In genomic region chr4:27692098-27692679, GRCh38 we compare ENCODE assay signal across 8 cellular contexts.
DNase-seq lines count a peak whose midpoint lies in the region; ATAC-seq and TF ChIP-seq lines count a peak whose summit lies in the region.

No MANE protein-coding gene starts in this region.

- no peak overlapping the region for H2BK5ac ChIP-seq in trophoblast cell (ENCODE audit: low read depth, low read length, poor library complexity)

- H3K27ac ChIP-seq in trophoblast cell (ENCODE audit: low read depth, low read length) = no peak overlapping the region
- no peak overlapping the region for H3K27ac ChIP-seq in osteoblast (ENCODE audit: low read depth, low read length)

- H4K8ac ChIP-seq in trophoblast cell (ENCODE audit: low read depth, low read length) = no peak overlapping the region

- H3K4me1 ChIP-seq in trophoblast cell (ENCODE audit: control insufficient read depth in 1 of 2, insufficient read depth in 2 of 2, low read length in 2 of 2) = no peaks in the 10 kb centered on the region
- no peaks in the 10 kb centered on the region for H3K4me1 ChIP-seq in osteoblast (ENCODE audit: insufficient read depth, low read length)

- H3K4me3 ChIP-seq in trophoblast cell (ENCODE audit: low read depth, low read length) = no peak overlapping the region
- no peak overlapping the region for H3K4me3 ChIP-seq in osteoblast (ENCODE audit: insufficient read depth, low read length)

- H3K4ac ChIP-seq in trophoblast cell (ENCODE audit: low read depth, low read length) = no peak overlapping the region

- no peaks in the 10 kb centered on the region for H3K9me3 ChIP-seq in trophoblast cell (ENCODE audit: insufficient read depth, low read depth, low read length)
- no peaks in the 10 kb centered on the region for H3K9me3 ChIP-seq in osteoblast (ENCODE audit: low read depth, low read length)

- H4K91ac ChIP-seq in trophoblast cell (ENCODE audit: low read depth, low read length) = no peak overlapping the region

- H3K79me1 ChIP-seq in trophoblast cell (ENCODE audit: low read length) = no peaks in the 10 kb centered on the region

- DNase-seq in AG09319 (ENCODE audit: extremely low read depth, low read depth) (peak; percentile 5), NCI-H2029 (lab: John Stamatoyannopoulos, UW) (peak; percentile 36), cerebellar cortex (ENCODE audit: low spot score) (peak; percentile 7), trophoblast cell (peak; percentile 64 to 86), osteoblast (ENCODE audit: insufficient read length, low spot score, missing footprints) (no peak)
- DNase-seq in activated CD8-positive, alpha-beta memory T cell treated with anti-CD3 and anti-CD28 coated beads, Interleukin-2, amount 50 U/mL, for 4 hours = no peak

- H3K27me3 ChIP-seq in trophoblast cell (ENCODE audit: insufficient read depth, low read length) (no peaks in the 10 kb centered on the region), osteoblast (ENCODE audit: insufficient read depth, low read length) (no peaks in the 10 kb centered on the region)

- H3K79me2 ChIP-seq in trophoblast cell (ENCODE audit: control insufficient read depth, insufficient read depth, low read length, poor library complexity) (no peaks in the 10 kb centered on the region), osteoblast (ENCODE audit: insufficient read depth, low read length) (no peaks in the 10 kb centered on the region)

- TF ChIP-seq CTCF in AG09319 (IDR thresholded peaks at IDR 0.05; ENCODE audit: low read depth, low read length) (peak; percentile 45), osteoblast (IDR thresholded peaks at IDR 0.05; ENCODE audit: extremely low read depth, low read depth, low read length) (no peak)

- no peak overlapping the region for H3K23ac ChIP-seq in trophoblast cell (ENCODE audit: low read length)

- peak; percentile 87 for ATAC-seq in GM18508 (IDR thresholded peaks at IDR 0.05; ENCODE audit: insufficient read depth, unreplicated experiment)
- ATAC-seq in HG02970 (IDR thresholded peaks at IDR 0.05; ENCODE audit: low FRiP score, unreplicated experiment) = peak; percentile 88

- no CpG with 5 or more reads among the region's 7 CpGs for WGBS in trophoblast cell (ENCODE audit: extremely low coverage, insufficient coverage, insufficient read length)

- H3K18ac ChIP-seq in trophoblast cell (ENCODE audit: low read length) = no peak overlapping the region

- H2BK12ac ChIP-seq in trophoblast cell (ENCODE audit: low read length) = no peak overlapping the region

- no peak overlapping the region for H3K14ac ChIP-seq in trophoblast cell (ENCODE audit: low read length)

- H3K4me2 ChIP-seq in trophoblast cell (ENCODE audit: low read length) (no peak overlapping the region), osteoblast (ENCODE audit: insufficient read depth, low read length) (no peak overlapping the region)

- no peak overlapping the region for H3K9ac ChIP-seq in trophoblast cell (ENCODE audit: low read length)

- H4K12ac ChIP-seq in trophoblast cell (ENCODE audit: low read depth, low read length) = no peak overlapping the region

- H3K36me3 ChIP-seq in trophoblast cell (ENCODE audit: control insufficient read depth in 1 of 2, insufficient read depth in 2 of 2, low read length in 2 of 2) (no peaks in the 10 kb centered on the region), osteoblast (ENCODE audit: insufficient read depth, low read length) (no peaks in the 10 kb centered on the region)

- H2BK120ac ChIP-seq in trophoblast cell (ENCODE audit: insufficient read depth, low read length, poor library complexity) = no peak overlapping the region

- H2AFZ ChIP-seq in trophoblast cell (ENCODE audit: insufficient read depth, low read length, poor library complexity) (no peak overlapping the region), osteoblast (ENCODE audit: low read length) (no peak overlapping the region)

- no peaks in the 10 kb centered on the region for H4K20me1 ChIP-seq in osteoblast (ENCODE audit: insufficient read depth, low read length)

- H2AK5ac ChIP-seq in trophoblast cell (ENCODE audit: low read length) = no peak overlapping the region

Comparison
In these comparisons a context has a peak if more than half of its experiments do, and no peak if none do; other contexts are left out.
1. DNase-seq: peak in AG09319 (single experiment), NCI-H2029 (single experiment), cerebellar cortex (single experiment) and trophoblast cell (2 of 2); none in osteoblast (single experiment) and activated CD8-positive, alpha-beta memory T cell treated with anti-CD3 and anti-CD28 coated beads, Interleukin-2, amount 50 U/mL, for 4 hours (single experiment).